8 cellular contexts compared by ENCODE assay signal in genomic region chr17:8222380-8222629, GRCh38. TPM values are rescaled to one million over a fixed set of nuclear protein-coding genes. Genes with fewer than 3 reads are reported as not detected.
DNase-seq lines count a peak whose midpoint lies in the region; ATAC-seq and TF ChIP-seq lines count a peak whose summit lies in the region.

No MANE protein-coding gene starts in this region.

- H3K9me3 ChIP-seq in duodenal mucosa (ENCODE audit: control insufficient read depth in 1 of 2, low read length in 2 of 2) (no peaks in the 10 kb centered on the region), neuron (ENCODE audit: low read length) (no peaks in the 10 kb centered on the region)

- no peaks in the 10 kb centered on the region for H3K27me3 ChIP-seq in GM06990 (replicated peaks; ENCODE audit: control insufficient read depth, insufficient read depth, low read length)
- no peaks in the 10 kb centered on the region for H3K27me3 ChIP-seq in duodenal mucosa (ENCODE audit: control insufficient read depth in 1 of 2, insufficient read depth in 2 of 2, low read length in 2 of 2)
- H3K27me3 ChIP-seq in neuron (ENCODE audit: insufficient read depth, low read length) = no peaks in the 10 kb centered on the region

- TF ChIP-seq CTCF in GM06990 (IDR thresholded peaks at IDR 0.05; ENCODE audit: insufficient read depth, low read length, poor library complexity, severe bottlenecking) = no peak

- DNase-seq in GM06990 (ENCODE audit: extremely low read depth, insufficient read length) (no peak), NCI-H460 (ENCODE audit: extremely low read depth, low read depth) (peak; percentile 85), HuH-7 (ENCODE audit: low spot score) (no peak), kidney tubule cell (ENCODE audit: low spot score) (no peak), HCEC 1CT (no peak)

- H3K4me1 ChIP-seq in duodenal mucosa (ENCODE audit: control insufficient read depth in 1 of 2, insufficient read depth in 2 of 2, low read length in 2 of 2) (peaks cover 13 to 30% of the 10 kb centered on the region in 2 donors), neuron (ENCODE audit: insufficient read depth, low read length) (peaks cover 16% of the 10 kb centered on the region)

- no peak overlapping the region for H2AFZ ChIP-seq in neuron (ENCODE audit: low read depth, low read length)

- peak overlapping the region; percentile 97 for H3K27ac ChIP-seq in duodenal mucosa (ENCODE audit: low read depth, low read length)

- peak overlapping the region; percentile 83 to 89 for H3K9ac ChIP-seq in duodenal mucosa (ENCODE audit: low read depth in 1 of 2, low read length in 2 of 2)

- H3K4me3 ChIP-seq in GM06990 (replicated peaks; ENCODE audit: low read depth, low read length) (peak overlapping the region; percentile 65), duodenal mucosa (ENCODE audit: low read depth in 1 of 2, low read length in 2 of 2) (peak overlapping the region; percentile 85 to 90), neuron (ENCODE audit: low read length) (peak overlapping the region; percentile 73)

- peaks cover 3% of the 10 kb centered on the region for H3K36me3 ChIP-seq in GM06990 (ENCODE audit: control insufficient read depth, insufficient read depth, low read length)
- H3K36me3 ChIP-seq in duodenal mucosa (ENCODE audit: control insufficient read depth in 1 of 2, insufficient read depth in 2 of 2, low read length in 2 of 2) = peaks cover under 1 to 3% of the 10 kb centered on the region in 2 donors
- H3K36me3 ChIP-seq in neuron (ENCODE audit: insufficient read depth, low read length) = no peaks in the 10 kb centered on the region

- ATAC-seq in GM21723 (IDR thresholded peaks at IDR 0.05; ENCODE audit: unreplicated experiment) = peak; percentile 29

RNA-seq across cellular contexts. Expression of gene AURKB, which starts 11.9 kb away (rescaled TPM):
- total RNA-seq in NCI-H460 (2014; rRNA removed; shearing (Covaris generic)) = 64.1 and 69.2 TPM in 2 replicates
- polyA plus RNA-seq in NCI-H460 (2014; cell fraction: nucleus; rRNA removed) = 173 and 244 TPM in 2 replicates

RNA-seq across cellular contexts. Expression of gene CTC1, which starts 25.6 kb away (rescaled TPM):
- 14.2 and 16.2 TPM in 2 replicates for total RNA-seq in NCI-H460 (2014; rRNA removed; shearing (Covaris generic))
- polyA plus RNA-seq in NCI-H460 (2014; cell fraction: nucleus; rRNA removed) = 8.6 and 9.1 TPM in 2 replicates

RNA-seq across cellular contexts. Expression of gene PFAS, which starts 26.8 kb away (rescaled TPM):
- 54.7 and 57.4 TPM in 2 replicates for total RNA-seq in NCI-H460 (2014; rRNA removed; shearing (Covaris generic))
- polyA plus RNA-seq in NCI-H460 (2014; cell fraction: nucleus; rRNA removed) = 212 and 217 TPM in 2 replicates

RNA-seq across cellular contexts. Expression of gene BORCS6, which starts 32.3 kb away (rescaled TPM):
- total RNA-seq in NCI-H460 (2014; rRNA removed; shearing (Covaris generic)) = 4.0 and 5.5 TPM in 2 replicates
- 5.7 and 9.9 TPM in 2 replicates for polyA plus RNA-seq in NCI-H460 (2014; cell fraction: nucleus; rRNA removed)

RNA-seq across cellular contexts. Expression of gene TMEM107, which starts 46.1 kb away (rescaled TPM):
- total RNA-seq in NCI-H460 (2014; rRNA removed; shearing (Covaris generic)) = 26.6 and 27.9 TPM in 2 replicates
- 40.3 and 47.0 TPM in 2 replicates for polyA plus RNA-seq in NCI-H460 (2014; cell fraction: nucleus; rRNA removed)
